ENCODE assay signal across 20 cellular contexts in genomic region chr14:78227466-78228077, GRCh38. TPM values are rescaled to one million over a fixed set of nuclear protein-coding genes. Genes with fewer than 3 reads are reported as not detected.
DNase-seq lines count a peak whose midpoint lies in the region; ATAC-seq and TF ChIP-seq lines count a peak whose summit lies in the region.
"Had no signal": no experiment of that assay in that cellular context is flagged by ENCODE, and none has a peak within 500 bp of the region (broad histone marks: within the 10 kb centered on the region; RNA-seq: fewer than 3 reads in every experiment).

No MANE protein-coding gene starts in this region.

- H3K4me3 ChIP-seq in epithelial cell of proximal tubule (ENCODE audit: low read depth, low read length) = no peak overlapping the region
- no peak overlapping the region for H3K4me3 ChIP-seq in spleen
- H3K4me3 ChIP-seq: body of pancreas, mucosa of descending colon, SJSA1 had no signal

- ATAC-seq in HG03175 (IDR thresholded peaks at IDR 0.05; ENCODE audit: unreplicated experiment) (no peak), HG02610 (IDR thresholded peaks at IDR 0.05; ENCODE audit: unreplicated experiment) (no peak)
- ATAC-seq: body of pancreas, mucosa of descending colon had no signal

- intact Hi-C loops in spleen (cut with DNase I; ENCODE audit: low total_unique reads) = no loop called here

- H3K4me1 ChIP-seq in spleen = no peaks in the 10 kb centered on the region
- H3K4me1 ChIP-seq: body of pancreas, SJSA1 had no signal

- no peak overlapping the region for H3K27ac ChIP-seq in 22Rv1
- no peak overlapping the region for H3K27ac ChIP-seq in spleen
- H3K27ac ChIP-seq: body of pancreas, SJSA1 had no signal

- WGBS in spleen, 5 donors = 74 to 82% (median 78%) methylated on average over 13 of the region's 13 CpGs

- TF ChIP-seq POLR2A in spleen (IDR thresholded peaks at IDR 0.05) = no peak

- H3K36me3 ChIP-seq in spleen = no peaks in the 10 kb centered on the region
- H3K36me3 ChIP-seq: SJSA1 had no signal

- DNase-seq in ELF-1 (ENCODE audit: low read depth, low spot score) = peak; percentile 12
- DNase-seq in NCI-H526 treated with DMSO at 0.1 percent for 48 hours (lab: John Stamatoyannopoulos, UW) = peak; percentile 4
- peak; percentile 0 for DNase-seq in epithelial cell of proximal tubule (ENCODE audit: low read depth)
- DNase-seq in activated CD4-positive, alpha-beta T cell treated with anti-CD3 and anti-CD28 coated beads, Interleukin-2, amount 50 U/mL, for 4 hours = no peak
- no peak for DNase-seq in spleen
- DNase-seq: activated CD4-positive, alpha-beta T cell treated with anti-CD3 and anti-CD28 coated beads, Interleukin-2, amount 50 U/mL, for 1 hour; activated naive CD4-positive, alpha-beta T cell treated with anti-CD3 and anti-CD28 coated beads, Interleukin-2, amount 50 U/mL, for 16 hours; activated T-cell treated with anti-CD3 and anti-CD28 coated beads, Interleukin-2, amount 50 U/mL, for 1 hour; body of pancreas; Calu3; mucosa of descending colon; MV-4-11; NCI-H446 treated with DMSO at 0.1 percent for 48 hours; stimulated activated CD4-positive, alpha-beta T cell treated with anti-CD3 and anti-CD28 coated beads, Interleukin-4, amount 100 ng/mL, for 24 hours; stimulated activated CD8-positive, alpha-beta memory T cell treated with anti-CD3 and anti-CD28 coated beads, Interleukin-4, amount 100 ng/mL, for 48 hours; T1000 had no signal

- H3K9me3 ChIP-seq in spleen = no peaks in the 10 kb centered on the region
- H3K9me3 ChIP-seq: body of pancreas, mucosa of descending colon, SJSA1 had no signal

- peaks cover 0 to 3% (median 0%) of the 10 kb centered on the region in 7 donors for H3K27me3 ChIP-seq in spleen (replicated peaks in 1 of 7)
- H3K27me3 ChIP-seq: body of pancreas, SJSA1 had no signal

- TF ChIP-seq CTCF in 22Rv1 (IDR thresholded peaks at IDR 0.05) (peak; percentile 36), epithelial cell of proximal tubule (conservative IDR thresholded peaks at IDR 0.05; ENCODE audit: low read depth, low read length) (peak; percentile 20), spleen (IDR thresholded peaks at IDR 0.05 in 8 of 11, conservative IDR thresholded peaks at IDR 0.05 in 3 of 11) (no peak)

RNA-seq across cellular contexts. Expression of gene NRXN3, which starts 57.4 kb away (rescaled TPM):
- total RNA-seq in epithelial cell of proximal tubule (1.2 and 1.7 TPM in 2 replicates), spleen (10 to 100 TPM in 1 of 7 donors, 1 to 10 TPM in 5, under 1 TPM in 1; 0.68 to 11.5 (median 2.2) TPM)
- polyA plus RNA-seq in spleen = under 1 TPM; 0.21 to 0.80 (median 0.22) TPM
- total RNA-seq: Calu3 had no signal

Comparison
In these comparisons a context has a peak if more than half of its experiments do, and no peak if none do; other contexts are left out.
1. CTCF ChIP-seq: peak in 22Rv1 (single experiment) and epithelial cell of proximal tubule (single experiment); none in spleen (0 of 11).
2. DNase-seq: peak in ELF-1 (single experiment), NCI-H526 treated with DMSO at 0.1 percent for 48 hours (single experiment) and epithelial cell of proximal tubule (single experiment); none in activated CD4-positive, alpha-beta T cell treated with anti-CD3 and anti-CD28 coated beads, Interleukin-2, amount 50 U/mL, for 4 hours (0 of 2) and spleen (single experiment).